In genomic region chr3:193016437-193016887, GRCh38 we compare ENCODE assay signal across 1 cellular context.
TF ChIP-seq lines count a peak whose summit lies in the region.

No MANE protein-coding gene starts in this region.

TF ChIP-seq in H1, 55 proteins besides CTCF, POLR2A, EP300 and RAD21:
- TF ChIP-seq SAP30 (IDR thresholded peaks at IDR 0.05; ENCODE audit: insufficient read depth, insufficient replicate concordance, low read length) (peak; percentile 26), RFX5 (IDR thresholded peaks at IDR 0.05; ENCODE audit: borderline replicate concordance, low read depth, low read length) (no peak), SIN3A (conservative IDR thresholded peaks at IDR 0.05 in 1 of 2, IDR thresholded peaks at IDR 0.05 in 1 of 2; ENCODE audit: low read depth in 1 of 2, low read length in 2 of 2) (peak in 1 of 2 experiments; percentile 69; a peak in 1 of 4 replicates), ZNF274 (IDR thresholded peaks at IDR 0.05; ENCODE audit: borderline replicate concordance, extremely low read depth, low read length) (no peak), CBX8 (IDR thresholded peaks at IDR 0.05; ENCODE audit: borderline replicate concordance, low read depth, low read length) (no peak), ASH2L (IDR thresholded peaks at IDR 0.05; ENCODE audit: low read length) (peak; percentile 44), SP2 (IDR thresholded peaks at IDR 0.05; ENCODE audit: low read length) (no peak), SRF (IDR thresholded peaks at IDR 0.05; ENCODE audit: low read depth, low read length) (no peak), HDAC2 (IDR thresholded peaks at IDR 0.05; ENCODE audit: borderline replicate concordance in 1 of 2, low read depth in 2 of 2, low read length in 2 of 2) (0 out of 4 replicates have a peak, but pooled peaks of 1 of the 2 experiments have one; percentile 56), MAX (IDR thresholded peaks at IDR 0.05) (peak; percentile 92)
- TF ChIP-seq, protein P1, sequence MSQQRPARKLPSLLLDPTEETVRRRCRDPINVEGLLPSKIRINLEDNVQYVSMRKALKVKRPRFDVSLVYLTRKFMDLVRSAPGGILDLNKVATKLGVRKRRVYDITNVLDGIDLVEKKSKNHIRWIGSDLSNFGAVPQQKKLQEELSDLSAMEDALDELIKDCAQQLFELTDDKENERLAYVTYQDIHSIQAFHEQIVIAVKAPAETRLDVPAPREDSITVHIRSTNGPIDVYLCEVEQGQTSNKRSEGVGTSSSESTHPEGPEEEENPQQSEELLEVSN (IDR thresholded peaks at IDR 0.05): peak; percentile 68; the same call in 1 of the 2 replicates
